In the genomic region with DNA sequence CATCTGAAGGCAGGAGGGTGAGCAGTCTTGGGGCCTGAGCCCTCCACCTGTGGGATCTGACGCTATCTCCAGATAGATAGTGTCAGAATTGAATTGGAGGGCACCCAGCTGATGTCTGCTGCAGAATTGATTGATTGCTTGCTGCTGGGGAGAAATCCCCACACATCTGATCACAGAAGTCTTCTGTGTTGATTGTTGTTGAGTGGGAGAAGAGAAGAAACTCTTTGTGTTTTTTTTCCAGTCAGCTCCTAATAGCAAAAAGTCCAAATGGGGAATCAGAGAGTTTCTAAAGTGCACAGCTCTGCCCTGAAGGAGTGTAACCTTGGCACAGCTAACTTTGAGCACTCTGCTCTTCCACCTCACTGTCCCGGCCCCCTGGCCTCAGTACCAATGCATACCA, we compare ENCODE assay signal across 19 cellular contexts.
"Had no signal": no experiment of that assay in that cellular context is flagged by ENCODE, and none has a peak within 500 bp of the region (broad histone marks: within the 10 kb centered on the region; RNA-seq: fewer than 3 reads in every experiment).

No MANE protein-coding gene starts in this region.

- DNase-seq: KBM-7, MV-4-11, NCI-H1048, NCI-H1105, NCI-H1436 treated with DMSO at 0.1 percent for 48 hours, NCI-H1694, NCI-H187 treated with DMSO at 0.1 percent for 48 hours, NCI-H2029 treated with DMSO at 0.1 percent for 48 hours, NCI-H226, NCI-H446, NCI-H510A, NCI-H524 treated with DMSO at 0.1 percent for 48 hours, NCI-H774, Right ventricle myocardium superior, RPMI8226, SIG-M5, SK-N-SH, SW 1271 had no signal

- H3K27ac ChIP-seq: SJSA1 had no signal
